In the genomic region with DNA sequence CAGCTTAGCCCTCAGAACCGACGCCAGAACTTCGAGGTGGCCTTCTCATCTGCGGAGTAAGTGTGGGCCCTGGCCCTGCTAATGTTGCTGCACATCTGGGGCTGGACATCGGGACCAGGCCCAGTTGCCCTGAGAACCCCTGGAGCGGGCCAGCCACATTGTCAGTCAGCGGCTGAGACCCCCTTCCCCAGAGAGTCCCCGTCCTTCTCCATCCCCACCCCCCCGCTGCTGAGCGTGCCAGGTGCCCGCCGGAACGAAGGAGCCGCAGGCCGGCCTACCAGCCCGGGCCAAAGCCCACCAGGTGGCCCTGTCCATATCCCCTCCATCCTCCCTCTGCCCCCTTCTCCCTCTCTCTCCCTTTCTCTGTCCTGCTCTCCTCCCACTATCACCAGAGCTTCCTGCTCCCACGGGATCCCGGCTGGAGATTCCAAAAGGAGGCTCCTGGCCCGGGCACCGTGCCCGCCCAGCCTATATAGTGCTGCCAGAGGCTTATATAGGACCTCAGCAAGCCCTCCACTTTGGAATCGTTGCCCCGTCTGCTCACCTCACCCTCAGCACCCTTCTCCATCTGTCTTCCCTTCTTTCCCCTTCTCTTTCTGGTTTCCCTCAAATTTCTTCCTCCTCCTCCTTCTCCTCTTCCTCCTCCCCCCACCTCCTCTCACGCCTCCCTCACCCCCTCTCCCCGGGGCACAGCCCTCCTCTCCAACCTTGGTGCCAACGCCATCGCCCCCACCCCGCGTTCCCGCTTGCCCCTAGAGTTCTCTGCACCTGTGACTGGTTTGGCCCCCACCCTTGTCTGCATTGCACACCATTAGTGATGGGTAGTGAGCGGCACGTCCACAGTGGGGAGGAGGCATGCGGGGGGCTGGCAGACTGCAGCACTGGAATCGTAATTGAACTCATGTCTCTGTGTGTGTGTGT, we compare ENCODE assay signal across 18 cellular contexts. TPM values are rescaled to one million over a fixed set of nuclear protein-coding genes. Genes with fewer than 3 reads are reported as not detected.
DNase-seq lines count a peak whose midpoint lies in the region; ATAC-seq and TF ChIP-seq lines count a peak whose summit lies in the region.
"Had no signal": no experiment of that assay in that cellular context is flagged by ENCODE, and none has a peak within 500 bp of the region (broad histone marks: within the 10 kb centered on the region; RNA-seq: fewer than 3 reads in every experiment).

No MANE protein-coding gene starts in this region.

- intact Hi-C loops in ascending aorta (cut with DNase I): loop anchor here (10.0 kb wide), 1 partner anchor 675 kb away; the partner anchor contains the start of gene MTFP1
- intact Hi-C loops in stomach (cut with DNase I; ENCODE audit: low total_unique reads): no loop called here

- no peak for TF ChIP-seq POLR2A in stomach (IDR thresholded peaks at IDR 0.05)

- no peaks in the 10 kb centered on the region for H3K27me3 ChIP-seq in GM23248 (replicated peaks; ENCODE audit: insufficient read depth)
- H3K27me3 ChIP-seq in ascending aorta: no peaks in the 10 kb centered on the region
- H3K27me3 ChIP-seq in muscle layer of colon (ENCODE audit: control insufficient read depth in 1 of 2, insufficient read depth in 2 of 2, low read length in 2 of 2): no peaks in the 10 kb centered on the region
- no peaks in the 10 kb centered on the region for H3K27me3 ChIP-seq in stomach

- H3K4me3 ChIP-seq in GM23248: no peak overlapping the region
- H3K4me3 ChIP-seq in ascending aorta: no peak overlapping the region
- no peak overlapping the region for H3K4me3 ChIP-seq in muscle layer of colon (ENCODE audit: low read depth in 1 of 2, low read length in 2 of 2)
- H3K4me3 ChIP-seq in stomach: no peak overlapping the region

- H3K9ac ChIP-seq in GM23248 (no peak overlapping the region), muscle layer of colon (ENCODE audit: low read length) (peak overlapping the region; percentile 8)

- H3K9me3 ChIP-seq in GM23248 (ENCODE audit: low read depth) (no peaks in the 10 kb centered on the region), ascending aorta (no peaks in the 10 kb centered on the region), muscle layer of colon (ENCODE audit: low read length) (no peaks in the 10 kb centered on the region), stomach (no peaks in the 10 kb centered on the region)

- TF ChIP-seq CTCF in ascending aorta (IDR thresholded peaks at IDR 0.05): no peak
- no peak for TF ChIP-seq CTCF in stomach (IDR thresholded peaks at IDR 0.05)

- no peak overlapping the region for H2AFZ ChIP-seq in GM23248

- no peak overlapping the region for H3K4me2 ChIP-seq in GM23248 (ENCODE audit: unreplicated experiment)

- H3K79me2 ChIP-seq in GM23248 (ENCODE audit: insufficient read depth): peaks cover 10% of the 10 kb centered on the region

- TF ChIP-seq EP300 in stomach (IDR thresholded peaks at IDR 0.05): no peak

- H3K9me2 ChIP-seq in GM23248 (ENCODE audit: insufficient read depth): no peaks in the 10 kb centered on the region

- in situ Hi-C loops in GM23248 (cut with MboI): no loop called here

- H3F3A ChIP-seq in GM23248 (ENCODE audit: insufficient read depth): peaks cover 67% of the 10 kb centered on the region

- H3K27ac ChIP-seq in GM23248 (peak overlapping the region; percentile 65), ascending aorta (peak overlapping the region; percentile 98 to 99), muscle layer of colon (ENCODE audit: low read depth, low read length) (peak overlapping the region; percentile 80), stomach (peak overlapping the region in 4 of 5 donors; percentile 92 to 98 (median 96))

- peaks cover 28% of the 10 kb centered on the region; the same call in 1 of the 2 replicates for H3K36me3 ChIP-seq in GM23248 (ENCODE audit: low read depth)
- peaks cover 71 to 75% of the 10 kb centered on the region in 2 donors for H3K36me3 ChIP-seq in ascending aorta
- H3K36me3 ChIP-seq in muscle layer of colon (ENCODE audit: insufficient read depth, low read length): peaks cover 85% of the 10 kb centered on the region
- peaks cover 71 to 93% (median 83%) of the 10 kb centered on the region in 4 donors for H3K36me3 ChIP-seq in stomach

- WGBS in GM23248 (ENCODE audit: low coverage in 1 of 2, low lambda C conversion rate in 2 of 2, missing lambda C conversion rate in 2 of 2), 2 experiments: 90 to 93% methylated on average over 21 to 34 of the region's 34 CpGs
- 89 to 95% (median 93%) methylated on average over 33 to 34 of the region's 34 CpGs for WGBS in stomach, 5 donors

- no peaks in the 10 kb centered on the region for H4K20me1 ChIP-seq in GM23248 (ENCODE audit: insufficient read depth)

- ATAC-seq in GM19467 (IDR thresholded peaks at IDR 0.05; ENCODE audit: unreplicated experiment): no peak
- no peak for ATAC-seq in GM18520 (IDR thresholded peaks at IDR 0.05; ENCODE audit: unreplicated experiment)
- ATAC-seq: PC-3 had no signal

- DNase-seq in GM23248: no peak
- DNase-seq in ascending aorta (ENCODE audit: low spot score in 2 of 2): no peak
- no peak for DNase-seq in stomach
- DNase-seq in activated CD8-positive, alpha-beta memory T cell treated with anti-CD3 and anti-CD28 coated beads, Interleukin-2, amount 50 U/mL, for 48 hours: no peak
- no peak for DNase-seq in COLO668 (lab: John Stamatoyannopoulos, UW; ENCODE audit: unreplicated experiment)
- DNase-seq: activated CD4-positive, alpha-beta memory T cell treated with anti-CD3 and anti-CD28 coated beads, Interleukin-2, amount 10 ng/mL, durations not matched to agents 7 days and 5 days; activated CD4-positive, CD25-positive, alpha-beta regulatory T cell treated with anti-CD3 and anti-CD28 coated beads, Interleukin-2, amount 50 U/mL, for 72 hours; central memory CD4-positive, alpha-beta T cell; NCI-H446; PC-3 had no signal

- H3K4me1 ChIP-seq in GM23248 (ENCODE audit: insufficient read depth) (peaks cover 33% of the 10 kb centered on the region), ascending aorta (peaks cover 9 to 81% of the 10 kb centered on the region in 2 donors), muscle layer of colon (ENCODE audit: insufficient read depth, low read length) (peaks cover 80% of the 10 kb centered on the region), stomach (peaks cover 35 to 96% (median 69%) of the 10 kb centered on the region in 4 donors)

RNA-seq across cellular contexts. Expression of gene SELENOM, which starts 7.3 kb away (rescaled TPM):
- 216 and 268 TPM in 2 replicates for total RNA-seq in GM23248 (2014; rRNA removed; shearing (Covaris generic))
- polyA plus RNA-seq in GM23248 (2016; fragmentation: Nextera tagmentation; extraction: Ambion mirVana) (522 and 537 TPM in 2 replicates), stomach (100 to 1,000 TPM; 243 to 454 (median 300) TPM)
- total RNA-seq in ascending aorta (1,262 TPM), stomach (1,000 to 10,000 TPM in 1 of 5 donors, 100 to 1,000 TPM in 3, 10 to 100 TPM in 1; 59.8 to 1,443 (median 573) TPM)

RNA-seq across cellular contexts. Expression of gene SMTN, which starts 19.0 kb away (rescaled TPM):
- 160 and 175 TPM in 2 replicates for total RNA-seq in GM23248 (2014; rRNA removed; shearing (Covaris generic))
- polyA plus RNA-seq in GM23248 (2016; fragmentation: Nextera tagmentation; extraction: Ambion mirVana): 96.7 and 98.1 TPM in 2 replicates
- total RNA-seq in ascending aorta: 671 TPM
- total RNA-seq in stomach: 100 to 1,000 TPM; 120 to 607 (median 406) TPM
- polyA plus RNA-seq in stomach: 100 to 1,000 TPM in 1 of 3 donors, 10 to 100 TPM in 2; 51.5 to 424 (median 78.5) TPM

RNA-seq across cellular contexts. Expression of gene INPP5J, which starts 22.7 kb away (rescaled TPM):
- 0.13 TPM in 1 of 2 replicates, not detected in the other for total RNA-seq in GM23248 (2014; rRNA removed; shearing (Covaris generic))
- polyA plus RNA-seq in GM23248 (2016; fragmentation: Nextera tagmentation; extraction: Ambion mirVana) (0.15 and 0.26 TPM in 2 replicates), stomach (1 to 10 TPM; 5.5 to 9.5 (median 7.5) TPM)
- total RNA-seq in ascending aorta (1.3 TPM), stomach (10 to 100 TPM in 2 of 5 donors, 1 to 10 TPM in 3; 1.8 to 34.4 (median 9.6) TPM)
- total RNA-seq: activated CD4-positive, alpha-beta memory T cell treated with anti-CD3 and anti-CD28 coated beads, Interleukin-2, amount 10 ng/mL, durations not matched to agents 7 days and 5 days had no signal
- polyA plus RNA-seq: IgD-negative memory B cell had no signal

RNA-seq across cellular contexts. Expression of gene PLA2G3, which starts 40.2 kb away (rescaled TPM):
- not detected in 2 replicates for total RNA-seq in GM23248 (2014; rRNA removed; shearing (Covaris generic))
- polyA plus RNA-seq in GM23248 (2016; fragmentation: Nextera tagmentation; extraction: Ambion mirVana) (not detected in 2 replicates), stomach (1 to 10 TPM in 1 of 3 donors, under 1 TPM in 1, not detected in 1; 0.75 to 2.5 TPM)
- total RNA-seq in ascending aorta (not detected), stomach (not detected)
- total RNA-seq: activated CD4-positive, alpha-beta memory T cell treated with anti-CD3 and anti-CD28 coated beads, Interleukin-2, amount 10 ng/mL, durations not matched to agents 7 days and 5 days; astrocyte; epithelial cell of proximal tubule; PC-3; posterior vena cava had no signal
- polyA plus RNA-seq: IgD-negative memory B cell, neural cell had no signal

RNA-seq across cellular contexts. Expression of gene RNF185, which starts 59.9 kb away (rescaled TPM):
- total RNA-seq in GM23248 (2014; rRNA removed; shearing (Covaris generic)): 46.2 and 47.3 TPM in 2 replicates
- 49.8 and 52.0 TPM in 2 replicates for polyA plus RNA-seq in GM23248 (2016; fragmentation: Nextera tagmentation; extraction: Ambion mirVana)
- 29.8 TPM for total RNA-seq in ascending aorta
- total RNA-seq in stomach: 10 to 100 TPM in 4 of 5 donors, 1 to 10 TPM in 1; 3.5 to 35.7 (median 24.4) TPM
- polyA plus RNA-seq in stomach: 10 to 100 TPM; 18.9 to 25.4 (median 19.2) TPM
